1 cellular context compared by ENCODE assay signal in genomic region chr5:134552301-134552700, GRCh38.
A peak's percentile ranks its signal among the peaks of the same experiment; 100 is the strongest.
TF ChIP-seq lines count a peak whose summit lies in the region.

No MANE protein-coding gene starts in this region.

TF ChIP-seq in SK-N-SH, 30 proteins besides CTCF, POLR2A, EP300 and RAD21 (continued from another document):
- no peak for TF ChIP-seq SIN3A (IDR thresholded peaks at IDR 0.05; ENCODE audit: borderline replicate concordance, low read depth, low read length)
- TF ChIP-seq POLR2AphosphoS5 (IDR thresholded peaks at IDR 0.05; ENCODE audit: low read depth, low read length) = peak; percentile 43; the same call in 1 of the 2 replicates
- peak; percentile 42; the same call in 1 of the 2 replicates for TF ChIP-seq ZBTB33 (IDR thresholded peaks at IDR 0.05; ENCODE audit: borderline replicate concordance, low read depth)
- no peak for TF ChIP-seq SMC3 (IDR thresholded peaks at IDR 0.05; ENCODE audit: low read depth, low read length)
- TF ChIP-seq TAF1 (IDR thresholded peaks at IDR 0.05; ENCODE audit: borderline replicate concordance, low read depth, low read length) = no peak
- TF ChIP-seq JUND (IDR thresholded peaks at IDR 0.05) = peak; percentile 95
- no peak for TF ChIP-seq IRF3 (IDR thresholded peaks at IDR 0.05; ENCODE audit: low read depth, low read length)
- peak; percentile 76 for TF ChIP-seq TEAD4 (IDR thresholded peaks at IDR 0.05; ENCODE audit: borderline replicate concordance, insufficient read depth)
- peak; percentile 64; the same call in 1 of the 2 replicates for TF ChIP-seq MAX (IDR thresholded peaks at IDR 0.05; ENCODE audit: low read depth)
- TF ChIP-seq EZH2phosphoT487 (IDR thresholded peaks at IDR 0.05; ENCODE audit: borderline replicate concordance, low read depth) = no peak
- peak; percentile 65 for TF ChIP-seq PBX3 (IDR thresholded peaks at IDR 0.05)
- TF ChIP-seq GATA2 (CRISPR knock-in tag; IDR thresholded peaks at IDR 0.05) = no peak
- TF ChIP-seq NFIC (IDR thresholded peaks at IDR 0.05; ENCODE audit: borderline replicate concordance) = peak; percentile 98
- no peak; the same call in 1 of the 2 replicates for TF ChIP-seq MEF2A (IDR thresholded peaks at IDR 0.05; ENCODE audit: borderline replicate concordance, low read depth)
- TF ChIP-seq USF2 (IDR thresholded peaks at IDR 0.05; ENCODE audit: borderline replicate concordance, low read depth, low read length) = no peak
- no peak for TF ChIP-seq FOXJ3 (CRISPR knock-in tag; IDR thresholded peaks at IDR 0.05)
- TF ChIP-seq MXI1 (IDR thresholded peaks at IDR 0.05; ENCODE audit: low read depth, low read length) = no peak
- no peak for TF ChIP-seq FOXM1 (IDR thresholded peaks at IDR 0.05; ENCODE audit: low read depth)
- no peak for TF ChIP-seq GABPA (IDR thresholded peaks at IDR 0.05; ENCODE audit: low read depth)
- TF ChIP-seq CHD2 (IDR thresholded peaks at IDR 0.05; ENCODE audit: low read length, partially characterized antibody) = no peak
- TF ChIP-seq RCOR1 (IDR thresholded peaks at IDR 0.05; ENCODE audit: low read length) = no peak
- peak; percentile 95 for TF ChIP-seq FOSL2 (IDR thresholded peaks at IDR 0.05; ENCODE audit: borderline replicate concordance, low read depth)
- peak; percentile 86 for TF ChIP-seq TCF12 (IDR thresholded peaks at IDR 0.05)
- TF ChIP-seq RXRA (IDR thresholded peaks at IDR 0.05; ENCODE audit: borderline replicate concordance, low read depth) = peak; percentile 77; the same call in 1 of the 2 replicates
- no peak for TF ChIP-seq YY1 (IDR thresholded peaks at IDR 0.05; ENCODE audit: low read depth)
- TF ChIP-seq RFX5 (IDR thresholded peaks at IDR 0.05; ENCODE audit: low read length) = no peak
- no peak for TF ChIP-seq REST (IDR thresholded peaks at IDR 0.05; ENCODE audit: low read depth, low read length)
- TF ChIP-seq NRF1 (IDR thresholded peaks at IDR 0.05; ENCODE audit: low read depth, low read length) = no peak
- TF ChIP-seq ELF1 (IDR thresholded peaks at IDR 0.05) = no peak
